In genomic region chr16:58345574-58346354, GRCh38 we compare ENCODE assay signal across 13 cellular contexts. TPM values are rescaled to one million over a fixed set of nuclear protein-coding genes. Genes with fewer than 3 reads are reported as not detected.
DNase-seq lines count a peak whose midpoint lies in the region; ATAC-seq and TF ChIP-seq lines count a peak whose summit lies in the region.
"Had no signal": no experiment of that assay in that cellular context is flagged by ENCODE, and none has a peak within 500 bp of the region (broad histone marks: within the 10 kb centered on the region; RNA-seq: fewer than 3 reads in every experiment).

No MANE protein-coding gene starts in this region.

- no peaks in the 10 kb centered on the region for H3K79me2 ChIP-seq in OCI-LY3 (ENCODE audit: low read length)

- no peaks in the 10 kb centered on the region for H3K9me3 ChIP-seq in OCI-LY3 (ENCODE audit: insufficient read depth, low read length)
- H3K9me3 ChIP-seq: gastrocnemius medialis had no signal

- no peak overlapping the region for H3K27ac ChIP-seq in OCI-LY3 (ENCODE audit: low read length)
- peak overlapping the region in 27 of 59 donors; percentile 1 to 95 (median 75) for H3K27ac ChIP-seq in dorsolateral prefrontal cortex
- H3K27ac ChIP-seq: gastrocnemius medialis had no signal

- H3K27me3 ChIP-seq in OCI-LY3 (ENCODE audit: low read depth, low read length) (peaks cover 24% of the 10 kb centered on the region), dorsolateral prefrontal cortex (no peaks in the 10 kb centered on the region)
- H3K27me3 ChIP-seq: gastrocnemius medialis had no signal

- DNase-seq in natural killer cell (no peak), dorsolateral prefrontal cortex (no peak), GM03348 (ENCODE audit: low spot score) (no peak)
- no peak for DNase-seq in natural killer cell treated with Interleukin-12 subunit alpha and Interleukin-12 subunit beta and Interleukin-15 and Interleukin-18, amount 100 ng/mL, for 72 hours (ENCODE audit: low spot score)
- DNase-seq: gastrocnemius medialis; NCI-H524 treated with DMSO at 0.1 percent for 48 hours; stimulated activated naive CD4-positive, alpha-beta T cell; T-helper 9 cell had no signal

- peaks cover 37 to 50% of the 10 kb centered on the region in 2 donors for H3K27me3 Mint-ChIP-seq in natural killer cell (ENCODE audit: low read depth in 2 of 2)
- peaks cover 32 to 60% of the 10 kb centered on the region in 2 donors for H3K27me3 Mint-ChIP-seq in natural killer cell treated with Interleukin-12 subunit alpha and Interleukin-12 subunit beta and Interleukin-15 and Interleukin-18, amount 100 ng/mL, for 72 hours

- H3K36me3 Mint-ChIP-seq in natural killer cell: no peaks in the 10 kb centered on the region
- no peaks in the 10 kb centered on the region for H3K36me3 Mint-ChIP-seq in natural killer cell treated with Interleukin-12 subunit alpha and Interleukin-12 subunit beta and Interleukin-15 and Interleukin-18, amount 100 ng/mL, for 72 hours

- intact Hi-C loops in natural killer cell (cut with micrococcal nuclease) (no loop called here), dorsolateral prefrontal cortex (cut with DNase I) (no loop called here)

- ATAC-seq in natural killer cell (no peak), HG02798 (IDR thresholded peaks at IDR 0.05; ENCODE audit: poor library complexity, unreplicated experiment) (no peak), GM19452 (IDR thresholded peaks at IDR 0.05; ENCODE audit: unreplicated experiment) (no peak), HG02884 (IDR thresholded peaks at IDR 0.05; ENCODE audit: unreplicated experiment) (no peak)
- no peak for ATAC-seq in natural killer cell treated with Interleukin-12 subunit alpha and Interleukin-12 subunit beta and Interleukin-15 and Interleukin-18, amount 100 ng/mL, for 72 hours
- ATAC-seq: gastrocnemius medialis had no signal

- no peak overlapping the region for H3K9ac ChIP-seq in OCI-LY3 (ENCODE audit: low read length)

- H4K20me1 ChIP-seq in OCI-LY3 (ENCODE audit: insufficient read depth, low read length): no peaks in the 10 kb centered on the region

- H3K27ac Mint-ChIP-seq in natural killer cell: no peak overlapping the region
- no peak overlapping the region for H3K27ac Mint-ChIP-seq in natural killer cell treated with Interleukin-12 subunit alpha and Interleukin-12 subunit beta and Interleukin-15 and Interleukin-18, amount 100 ng/mL, for 72 hours

- H2AFZ ChIP-seq in OCI-LY3 (ENCODE audit: low read depth, low read length): peak overlapping the region; percentile 40; the same call in 1 of the 2 replicates

- H3K4me3 Mint-ChIP-seq in natural killer cell: no peak overlapping the region
- no peak overlapping the region for H3K4me3 Mint-ChIP-seq in natural killer cell treated with Interleukin-12 subunit alpha and Interleukin-12 subunit beta and Interleukin-15 and Interleukin-18, amount 100 ng/mL, for 72 hours
- H3K4me3 Mint-ChIP-seq: central memory CD8-positive, alpha-beta T cell had no signal

- H3K4me3 ChIP-seq in OCI-LY3 (ENCODE audit: low read length) (peak overlapping the region; percentile 45), dorsolateral prefrontal cortex (no peak overlapping the region)
- H3K4me3 ChIP-seq: gastrocnemius medialis had no signal

- no peaks in the 10 kb centered on the region for H3K4me1 Mint-ChIP-seq in natural killer cell
- no peaks in the 10 kb centered on the region for H3K4me1 Mint-ChIP-seq in natural killer cell treated with Interleukin-12 subunit alpha and Interleukin-12 subunit beta and Interleukin-15 and Interleukin-18, amount 100 ng/mL, for 72 hours (ENCODE audit: low read depth in 2 of 2)
- H3K4me1 Mint-ChIP-seq: central memory CD8-positive, alpha-beta T cell had no signal

- peak; percentile 8 for TF ChIP-seq CTCF in natural killer cell (IDR thresholded peaks at IDR 0.05)
- TF ChIP-seq CTCF in OCI-LY3 (IDR thresholded peaks at IDR 0.05; ENCODE audit: low read depth, low read length): peak; percentile 59
- peak in 49 of 56 donors; percentile 18 to 64 (median 40) for TF ChIP-seq CTCF in dorsolateral prefrontal cortex (IDR thresholded peaks at IDR 0.05 in 54 of 56, conservative IDR thresholded peaks at IDR 0.05 in 2 of 56; ENCODE audit: low read depth in 1 of 56, partially characterized antibody in 56 of 56)

- H3K9me3 Mint-ChIP-seq in natural killer cell: no peaks in the 10 kb centered on the region
- no peaks in the 10 kb centered on the region for H3K9me3 Mint-ChIP-seq in natural killer cell treated with Interleukin-12 subunit alpha and Interleukin-12 subunit beta and Interleukin-15 and Interleukin-18, amount 100 ng/mL, for 72 hours
- H3K9me3 Mint-ChIP-seq: central memory CD8-positive, alpha-beta T cell had no signal

- peak overlapping the region; percentile 69 for H3K4me2 ChIP-seq in OCI-LY3 (ENCODE audit: low read length)

- H3K4me1 ChIP-seq in OCI-LY3 (ENCODE audit: low read length): peaks cover 10% of the 10 kb centered on the region

- no peaks in the 10 kb centered on the region for H3K36me3 ChIP-seq in OCI-LY3 (replicated peaks; ENCODE audit: low read depth, low read length)
- H3K36me3 ChIP-seq: gastrocnemius medialis had no signal

RNA-seq across cellular contexts. Expression of gene GINS3, which starts 46.5 kb away (rescaled TPM):
- 1 to 10 TPM; 1.4 to 3.5 (median 2.2) TPM for total RNA-seq in natural killer cell
- total RNA-seq in natural killer cell treated with Interleukin-12 subunit alpha and Interleukin-12 subunit beta and Interleukin-15 and Interleukin-18, amount 100 ng/mL, for 72 hours: 10 to 100 TPM; 11.8 to 21.6 TPM
- 1 to 10 TPM; 1.6 to 9.8 (median 3.4) TPM for total RNA-seq in dorsolateral prefrontal cortex

RNA-seq across cellular contexts. Expression of gene PRSS54, which starts 50.9 kb away (rescaled TPM):
- total RNA-seq in natural killer cell (not detected), dorsolateral prefrontal cortex (under 1 TPM in 1 of 120 experiments, not detected in 119; 0.53 TPM)
- total RNA-seq in natural killer cell treated with Interleukin-12 subunit alpha and Interleukin-12 subunit beta and Interleukin-15 and Interleukin-18, amount 100 ng/mL, for 72 hours: not detected
- total RNA-seq: gastrocnemius medialis had no signal

Comparison
In these comparisons a context has a peak if more than half of its experiments do, and no peak if none do; other contexts are left out.
1. CTCF ChIP-seq: peak in every context shown above with its lines; median percentile 59 in OCI-LY3; 40 in dorsolateral prefrontal cortex; 8 in natural killer cell.